Comparison of ENCODE assay signal across 1 cellular context in the genomic region with DNA sequence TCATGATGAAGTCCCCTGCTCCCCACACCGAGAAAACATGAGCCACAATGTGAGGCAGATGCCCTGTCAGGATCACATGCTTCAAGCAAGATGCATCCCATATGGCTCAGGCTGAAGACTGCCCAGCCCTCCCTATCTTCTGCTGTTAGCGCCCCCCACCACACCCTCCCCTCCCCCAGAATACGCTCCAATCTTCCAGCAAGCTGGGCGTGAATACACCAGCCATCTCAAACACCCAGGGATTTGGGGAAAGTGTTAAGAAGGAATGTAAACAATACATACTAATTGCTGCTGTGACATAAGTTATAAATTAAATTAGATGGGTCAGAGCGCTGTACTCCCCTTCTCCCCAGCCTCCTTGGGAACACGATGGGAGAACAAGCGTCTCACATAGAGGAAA.
TF ChIP-seq lines count a peak whose summit lies in the region.

No MANE protein-coding gene starts in this region.

TF ChIP-seq in H1, 55 proteins besides CTCF, POLR2A, EP300 and RAD21:
- TF ChIP-seq, protein P1, sequence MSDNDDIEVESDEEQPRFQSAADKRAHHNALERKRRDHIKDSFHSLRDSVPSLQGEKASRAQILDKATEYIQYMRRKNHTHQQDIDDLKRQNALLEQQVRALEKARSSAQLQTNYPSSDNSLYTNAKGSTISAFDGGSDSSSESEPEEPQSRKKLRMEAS (IDR thresholded peaks at IDR 0.05), result no peak
- no peak for TF ChIP-seq BCL11A (IDR thresholded peaks at IDR 0.05; ENCODE audit: low read depth in 2 of 2, low read length in 2 of 2)
TF ChIP-seq in H1: peak in this region for 0.
